Comparison of ENCODE assay signal across 8 cellular contexts in genomic region chr15:27848936-27849335, GRCh38.
DNase-seq lines count a peak whose midpoint lies in the region; ATAC-seq, FAIRE-seq and TF ChIP-seq lines count a peak whose summit lies in the region.
"Not testable (repeated sequence)": the region's sequence is repeated elsewhere in the genome, so short reads cannot be mapped to it uniquely, and the experiment has no call there.

No MANE protein-coding gene starts in this region.

- H3K9me3 ChIP-seq in A549 (peaks cover 14% of the 10 kb centered on the region; the same call in 2 of the 3 replicates), trophoblast cell (ENCODE audit: insufficient read depth, low read depth, low read length) (peaks cover 13% of the 10 kb centered on the region)
- not testable (repeated sequence) for H3K9me3 ChIP-seq in HEK293 (ENCODE audit: control insufficient read depth, insufficient read depth, low read depth, low read length); HepG2 (ENCODE audit: low read length)

- not testable (repeated sequence) for H3K14ac ChIP-seq in trophoblast cell (ENCODE audit: low read length)

- H2BK5ac ChIP-seq in trophoblast cell (ENCODE audit: low read depth, low read length, poor library complexity) = not testable (repeated sequence)

- H3K4me2 ChIP-seq in A549; HepG2 (ENCODE audit: low read depth, low read length); trophoblast cell (ENCODE audit: low read length): not testable (repeated sequence)

- not testable (repeated sequence) for H3K27me3 Mint-ChIP-seq in glutamatergic neuron (ENCODE audit: unreplicated experiment)

- H3K9ac ChIP-seq in HepG2 (ENCODE audit: insufficient read depth, low read depth, low read length); trophoblast cell (ENCODE audit: low read length): not testable (repeated sequence)

- not testable (repeated sequence) for TF ChIP-seq RAD21 in A549 (conservative IDR thresholded peaks at IDR 0.05 in 1 of 2, IDR thresholded peaks at IDR 0.05 in 1 of 2); HepG2 (CRISPR knock-in tag; IDR thresholded peaks at IDR 0.05)

- 4% methylated on average over 5 of the region's 5 CpGs for WGBS in A549 (ENCODE audit: missing lambda C conversion rate)
- WGBS in HepG2 (ENCODE audit: low lambda C conversion rate) = 0% methylated on average over 1 of the region's 5 CpGs
- no CpG with 5 or more reads among the region's 5 CpGs for WGBS in trophoblast cell (ENCODE audit: extremely low coverage, insufficient coverage, insufficient read length)

- H3K4me3 Mint-ChIP-seq in glutamatergic neuron (ENCODE audit: unreplicated experiment) = not testable (repeated sequence)

- in situ Hi-C loops in HepG2 (cut with HindIII; ENCODE audit: extremely low pct_ligation_motif_present, low pct_unique_long_range_greater_than_20kb) = not testable (repeated sequence)

- not testable (repeated sequence) for H3K79me1 ChIP-seq in trophoblast cell (ENCODE audit: low read length)

- H4K91ac ChIP-seq in trophoblast cell (ENCODE audit: low read depth, low read length) = not testable (repeated sequence)

- not testable (repeated sequence) for H2AK5ac ChIP-seq in trophoblast cell (ENCODE audit: low read length)

- not testable (repeated sequence) for BruUV-seq in HepG2 (replicated peaks; lab: Mats Ljungman, UMichigan)

- H2BK12ac ChIP-seq in trophoblast cell (ENCODE audit: low read length) = not testable (repeated sequence)

- intact Hi-C loops in HepG2 (cut with micrococcal nuclease; ENCODE audit: unreplicated experiment) = not testable (repeated sequence)

- not testable (repeated sequence) for H3K4me1 Mint-ChIP-seq in glutamatergic neuron (ENCODE audit: low read depth, unreplicated experiment)

- CTCF ChIA-PET in A549 (lab: Yijun Ruan, JAX); HEK293 (lab: Yijun Ruan, JAX); HepG2 (lab: Yijun Ruan, JAX; ENCODE audit: low intra/inter-chr PET ratio, low total read pairs): not testable (repeated sequence)

- not testable (repeated sequence) for H3K36me3 Mint-ChIP-seq in glutamatergic neuron (ENCODE audit: unreplicated experiment)

- not testable (repeated sequence) for TF ChIP-seq POLR2A in A549 (IDR thresholded peaks at IDR 0.05; ENCODE audit: low read length); HepG2 (IDR thresholded peaks at IDR 0.05; ENCODE audit: insufficient read depth in 1 of 2, low read depth in 2 of 2, low read length in 2 of 2)

- not testable (repeated sequence) for H3K23ac ChIP-seq in trophoblast cell (ENCODE audit: low read length)

- FAIRE-seq in A549 (lab: Jason Lieb, UNC); HepG2 (lab: Jason Lieb, UNC): not testable (repeated sequence)

- not testable (repeated sequence) for H4K20me1 ChIP-seq in HepG2 (ENCODE audit: insufficient read depth, low read length)

- H3K36me3 ChIP-seq in HEK293 (ENCODE audit: control insufficient read depth in 2 of 2, insufficient read depth in 1 of 2, low read length in 2 of 2); HepG2 (replicated peaks in 1 of 2; ENCODE audit: control insufficient read depth in 1 of 2, insufficient read depth in 2 of 2, low read length in 2 of 2); trophoblast cell (ENCODE audit: control insufficient read depth in 1 of 2, insufficient read depth in 2 of 2, low read length in 2 of 2): not testable (repeated sequence)

- H3K4me1 ChIP-seq in A549; HEK293 (ENCODE audit: control insufficient read depth, insufficient read depth, low read length); HepG2 (ENCODE audit: insufficient read depth, low read length); trophoblast cell (ENCODE audit: control insufficient read depth in 1 of 2, insufficient read depth in 2 of 2, low read length in 2 of 2): not testable (repeated sequence)

- not testable (repeated sequence) for TF ChIP-seq EP300 in A549 (IDR thresholded peaks at IDR 0.05); HepG2 (IDR thresholded peaks at IDR 0.05; ENCODE audit: low read depth in 2 of 2, low read length in 2 of 2); HepG2 (CRISPR knock-in tag; IDR thresholded peaks at IDR 0.05; ENCODE audit: borderline replicate concordance)

- H2BK120ac ChIP-seq in trophoblast cell (ENCODE audit: insufficient read depth, low read length, poor library complexity) = not testable (repeated sequence)

- H4K8ac ChIP-seq in trophoblast cell (ENCODE audit: low read depth, low read length) = not testable (repeated sequence)

- TF ChIP-seq CTCF in A549 (IDR thresholded peaks at IDR 0.05); HEK293 (tag by site-specific recombination; IDR thresholded peaks at IDR 0.05); coronary artery (IDR thresholded peaks at IDR 0.05); glutamatergic neuron (IDR thresholded peaks at IDR 0.05; ENCODE audit: partially characterized antibody, unreplicated experiment); HepG2 (CRISPR knock-in tag; IDR thresholded peaks at IDR 0.05): not testable (repeated sequence)

- not testable (repeated sequence) for H3K27me3 ChIP-seq in HepG2 (ENCODE audit: control insufficient read depth in 1 of 2, insufficient read depth in 2 of 2, low read length in 2 of 2); trophoblast cell (ENCODE audit: insufficient read depth, low read length)

- H3K27ac Mint-ChIP-seq in glutamatergic neuron (ENCODE audit: unreplicated experiment) = peak overlapping the region; percentile 43

- not testable (repeated sequence) for ATAC-seq in A549, HepG2

- not testable (repeated sequence) for H3K18ac ChIP-seq in trophoblast cell (ENCODE audit: low read length)

- not testable (repeated sequence) for H3K4me3 ChIP-seq in A549; HEK293 (ENCODE audit: low read depth, low read length); coronary artery; HepG2 (replicated peaks in 1 of 3; ENCODE audit: insufficient read depth in 1 of 3, low read depth in 2 of 3, low read length in 3 of 3)
- peak overlapping the region; percentile 50 for H3K4me3 ChIP-seq in trophoblast cell (ENCODE audit: low read depth, low read length)

- not testable (repeated sequence) for H4K12ac ChIP-seq in trophoblast cell (ENCODE audit: low read depth, low read length)

- POLR2A ChIA-PET in A549 (lab: Yijun Ruan, JAX); HEK293 (lab: Yijun Ruan, JAX); HepG2 (lab: Yijun Ruan, JAX): not testable (repeated sequence)

- H3K79me2 ChIP-seq in HepG2 (ENCODE audit: insufficient read depth, low read length); trophoblast cell (ENCODE audit: control insufficient read depth, insufficient read depth, low read length, poor library complexity): not testable (repeated sequence)

- not testable (repeated sequence) for DNase-seq in A549 (ENCODE audit: low read depth in 1 of 2, low spot score in 1 of 2); glutamatergic neuron; HepG2 (ENCODE audit: low spot score); trophoblast cell
- DNase-seq in activated effector memory CD4-positive, alpha-beta T cell treated with anti-CD3 and anti-CD28 coated beads, Interleukin-2, amount 50 U/mL, for 16 hours = peak; percentile 34
- DNase-seq in coronary artery (ENCODE audit: low spot score) (peak; percentile 21), mesenteric fat pad (ENCODE audit: low spot score) (peak; percentile 39)

- not testable (repeated sequence) for H3K27ac ChIP-seq in A549; HEK293 (ENCODE audit: extremely low read depth, low read depth, low read length); coronary artery; HepG2 (ENCODE audit: extremely low read length, insufficient read depth, low read length); trophoblast cell (ENCODE audit: low read depth, low read length)

- not testable (repeated sequence) for H2AFZ ChIP-seq in HepG2 (ENCODE audit: low read length); trophoblast cell (ENCODE audit: insufficient read depth, low read length, poor library complexity)

- not testable (repeated sequence) for H3K4ac ChIP-seq in trophoblast cell (ENCODE audit: low read depth, low read length)

- not testable (repeated sequence) for H3K9me3 Mint-ChIP-seq in glutamatergic neuron (ENCODE audit: unreplicated experiment)

TF ChIP-seq in A549, 52 proteins besides CTCF, POLR2A, EP300 and RAD21 (continues in another document):
- peak; percentile 45; the same call in 1 of the 2 replicates for TF ChIP-seq E2F6 (IDR thresholded peaks at IDR 0.05; ENCODE audit: borderline replicate concordance, low read depth)

TF ChIP-seq in HepG2, 621 proteins besides CTCF, POLR2A, EP300 and RAD21 (continues in another document):
- TF ChIP-seq MNT (IDR thresholded peaks at IDR 0.05) (peak; percentile 100), MAX (IDR thresholded peaks at IDR 0.05) (0 out of 2 replicates have a peak, but pooled peaks have one; percentile 18)
